1 cellular context compared by ENCODE assay signal in the genomic region with DNA sequence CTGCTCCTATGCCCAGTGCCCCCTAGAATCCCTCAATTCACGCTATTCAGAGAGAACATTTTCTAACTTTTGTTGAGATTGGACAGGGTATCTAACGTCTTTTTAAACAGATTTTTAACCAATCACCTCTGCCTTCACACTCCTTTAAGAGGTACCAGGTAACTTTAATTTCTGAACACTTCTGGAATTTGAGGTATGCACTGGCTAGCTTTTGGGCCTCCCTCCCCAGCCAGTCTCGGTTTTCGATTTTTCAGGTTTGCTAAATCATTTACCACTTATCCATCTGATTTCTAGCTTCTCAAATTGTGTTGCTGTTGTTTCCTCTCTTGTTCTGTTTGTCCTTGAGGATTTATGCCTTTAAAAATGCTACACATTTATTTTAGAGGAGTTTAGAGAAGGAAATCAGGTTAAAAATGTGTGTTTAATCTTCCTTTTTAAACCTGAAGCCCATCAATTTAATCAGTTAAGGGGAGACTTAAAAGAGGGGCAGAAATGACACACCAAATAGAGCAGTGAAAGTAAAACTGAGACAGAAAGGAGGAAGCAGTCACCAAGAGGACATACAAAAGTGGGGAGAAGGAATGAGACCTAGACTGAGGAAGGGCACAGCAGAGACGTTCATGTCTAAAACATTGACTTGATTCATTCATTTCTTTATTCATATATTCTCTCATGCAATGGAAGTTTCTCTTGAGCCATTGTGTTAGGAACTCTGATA.
TF ChIP-seq lines count a peak whose summit lies in the region.

No MANE protein-coding gene starts in this region.

TF ChIP-seq in WTC11, 78 proteins besides CTCF, POLR2A, EP300 and RAD21 (continued from another document):
- TF ChIP-seq, protein P1, sequence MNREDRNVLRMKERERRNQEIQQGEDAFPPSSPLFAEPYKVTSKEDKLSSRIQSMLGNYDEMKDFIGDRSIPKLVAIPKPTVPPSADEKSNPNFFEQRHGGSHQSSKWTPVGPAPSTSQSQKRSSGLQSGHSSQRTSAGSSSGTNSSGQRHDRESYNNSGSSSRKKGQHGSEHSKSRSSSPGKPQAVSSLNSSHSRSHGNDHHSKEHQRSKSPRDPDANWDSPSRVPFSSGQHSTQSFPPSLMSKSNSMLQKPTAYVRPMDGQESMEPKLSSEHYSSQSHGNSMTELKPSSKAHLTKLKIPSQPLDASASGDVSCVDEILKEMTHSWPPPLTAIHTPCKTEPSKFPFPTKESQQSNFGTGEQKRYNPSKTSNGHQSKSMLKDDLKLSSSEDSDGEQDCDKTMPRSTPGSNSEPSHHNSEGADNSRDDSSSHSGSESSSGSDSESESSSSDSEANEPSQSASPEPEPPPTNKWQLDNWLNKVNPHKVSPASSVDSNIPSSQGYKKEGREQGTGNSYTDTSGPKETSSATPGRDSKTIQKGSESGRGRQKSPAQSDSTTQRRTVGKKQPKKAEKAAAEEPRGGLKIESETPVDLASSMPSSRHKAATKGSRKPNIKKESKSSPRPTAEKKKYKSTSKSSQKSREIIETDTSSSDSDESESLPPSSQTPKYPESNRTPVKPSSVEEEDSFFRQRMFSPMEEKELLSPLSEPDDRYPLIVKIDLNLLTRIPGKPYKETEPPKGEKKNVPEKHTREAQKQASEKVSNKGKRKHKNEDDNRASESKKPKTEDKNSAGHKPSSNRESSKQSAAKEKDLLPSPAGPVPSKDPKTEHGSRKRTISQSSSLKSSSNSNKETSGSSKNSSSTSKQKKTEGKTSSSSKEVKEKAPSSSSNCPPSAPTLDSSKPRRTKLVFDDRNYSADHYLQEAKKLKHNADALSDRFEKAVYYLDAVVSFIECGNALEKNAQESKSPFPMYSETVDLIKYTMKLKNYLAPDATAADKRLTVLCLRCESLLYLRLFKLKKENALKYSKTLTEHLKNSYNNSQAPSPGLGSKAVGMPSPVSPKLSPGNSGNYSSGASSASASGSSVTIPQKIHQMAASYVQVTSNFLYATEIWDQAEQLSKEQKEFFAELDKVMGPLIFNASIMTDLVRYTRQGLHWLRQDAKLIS (CRISPR knock-in tag; IDR thresholded peaks at IDR 0.05; ENCODE audit: borderline replicate concordance): no peak
- TF ChIP-seq GRHL2 (CRISPR knock-in tag; IDR thresholded peaks at IDR 0.05; ENCODE audit: insufficient replicate concordance, severe bottlenecking) (no peak), ESRRA (CRISPR knock-in tag; IDR thresholded peaks at IDR 0.05; ENCODE audit: borderline replicate concordance) (no peak), JAZF1 (CRISPR knock-in tag; IDR thresholded peaks at IDR 0.05) (no peak), IRF2 (CRISPR knock-in tag; IDR thresholded peaks at IDR 0.05; ENCODE audit: borderline replicate concordance, low read depth) (no peak), RELA (CRISPR knock-in tag; IDR thresholded peaks at IDR 0.05; ENCODE audit: borderline replicate concordance) (no peak), NFYB (CRISPR knock-in tag; conservative IDR thresholded peaks at IDR 0.05; ENCODE audit: low read depth) (no peak)
- TF ChIP-seq, protein P2, sequence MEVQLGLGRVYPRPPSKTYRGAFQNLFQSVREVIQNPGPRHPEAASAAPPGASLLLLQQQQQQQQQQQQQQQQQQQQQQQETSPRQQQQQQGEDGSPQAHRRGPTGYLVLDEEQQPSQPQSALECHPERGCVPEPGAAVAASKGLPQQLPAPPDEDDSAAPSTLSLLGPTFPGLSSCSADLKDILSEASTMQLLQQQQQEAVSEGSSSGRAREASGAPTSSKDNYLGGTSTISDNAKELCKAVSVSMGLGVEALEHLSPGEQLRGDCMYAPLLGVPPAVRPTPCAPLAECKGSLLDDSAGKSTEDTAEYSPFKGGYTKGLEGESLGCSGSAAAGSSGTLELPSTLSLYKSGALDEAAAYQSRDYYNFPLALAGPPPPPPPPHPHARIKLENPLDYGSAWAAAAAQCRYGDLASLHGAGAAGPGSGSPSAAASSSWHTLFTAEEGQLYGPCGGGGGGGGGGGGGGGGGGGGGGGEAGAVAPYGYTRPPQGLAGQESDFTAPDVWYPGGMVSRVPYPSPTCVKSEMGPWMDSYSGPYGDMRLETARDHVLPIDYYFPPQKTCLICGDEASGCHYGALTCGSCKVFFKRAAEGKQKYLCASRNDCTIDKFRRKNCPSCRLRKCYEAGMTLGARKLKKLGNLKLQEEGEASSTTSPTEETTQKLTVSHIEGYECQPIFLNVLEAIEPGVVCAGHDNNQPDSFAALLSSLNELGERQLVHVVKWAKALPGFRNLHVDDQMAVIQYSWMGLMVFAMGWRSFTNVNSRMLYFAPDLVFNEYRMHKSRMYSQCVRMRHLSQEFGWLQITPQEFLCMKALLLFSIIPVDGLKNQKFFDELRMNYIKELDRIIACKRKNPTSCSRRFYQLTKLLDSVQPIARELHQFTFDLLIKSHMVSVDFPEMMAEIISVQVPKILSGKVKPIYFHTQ (CRISPR knock-in tag; IDR thresholded peaks at IDR 0.05): no peak
- TF ChIP-seq, protein P3, sequence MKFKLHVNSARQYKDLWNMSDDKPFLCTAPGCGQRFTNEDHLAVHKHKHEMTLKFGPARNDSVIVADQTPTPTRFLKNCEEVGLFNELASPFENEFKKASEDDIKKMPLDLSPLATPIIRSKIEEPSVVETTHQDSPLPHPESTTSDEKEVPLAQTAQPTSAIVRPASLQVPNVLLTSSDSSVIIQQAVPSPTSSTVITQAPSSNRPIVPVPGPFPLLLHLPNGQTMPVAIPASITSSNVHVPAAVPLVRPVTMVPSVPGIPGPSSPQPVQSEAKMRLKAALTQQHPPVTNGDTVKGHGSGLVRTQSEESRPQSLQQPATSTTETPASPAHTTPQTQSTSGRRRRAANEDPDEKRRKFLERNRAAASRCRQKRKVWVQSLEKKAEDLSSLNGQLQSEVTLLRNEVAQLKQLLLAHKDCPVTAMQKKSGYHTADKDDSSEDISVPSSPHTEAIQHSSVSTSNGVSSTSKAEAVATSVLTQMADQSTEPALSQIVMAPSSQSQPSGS (CRISPR knock-in tag; IDR thresholded peaks at IDR 0.05; ENCODE audit: borderline replicate concordance, low read depth): no peak
- TF ChIP-seq, protein P4, sequence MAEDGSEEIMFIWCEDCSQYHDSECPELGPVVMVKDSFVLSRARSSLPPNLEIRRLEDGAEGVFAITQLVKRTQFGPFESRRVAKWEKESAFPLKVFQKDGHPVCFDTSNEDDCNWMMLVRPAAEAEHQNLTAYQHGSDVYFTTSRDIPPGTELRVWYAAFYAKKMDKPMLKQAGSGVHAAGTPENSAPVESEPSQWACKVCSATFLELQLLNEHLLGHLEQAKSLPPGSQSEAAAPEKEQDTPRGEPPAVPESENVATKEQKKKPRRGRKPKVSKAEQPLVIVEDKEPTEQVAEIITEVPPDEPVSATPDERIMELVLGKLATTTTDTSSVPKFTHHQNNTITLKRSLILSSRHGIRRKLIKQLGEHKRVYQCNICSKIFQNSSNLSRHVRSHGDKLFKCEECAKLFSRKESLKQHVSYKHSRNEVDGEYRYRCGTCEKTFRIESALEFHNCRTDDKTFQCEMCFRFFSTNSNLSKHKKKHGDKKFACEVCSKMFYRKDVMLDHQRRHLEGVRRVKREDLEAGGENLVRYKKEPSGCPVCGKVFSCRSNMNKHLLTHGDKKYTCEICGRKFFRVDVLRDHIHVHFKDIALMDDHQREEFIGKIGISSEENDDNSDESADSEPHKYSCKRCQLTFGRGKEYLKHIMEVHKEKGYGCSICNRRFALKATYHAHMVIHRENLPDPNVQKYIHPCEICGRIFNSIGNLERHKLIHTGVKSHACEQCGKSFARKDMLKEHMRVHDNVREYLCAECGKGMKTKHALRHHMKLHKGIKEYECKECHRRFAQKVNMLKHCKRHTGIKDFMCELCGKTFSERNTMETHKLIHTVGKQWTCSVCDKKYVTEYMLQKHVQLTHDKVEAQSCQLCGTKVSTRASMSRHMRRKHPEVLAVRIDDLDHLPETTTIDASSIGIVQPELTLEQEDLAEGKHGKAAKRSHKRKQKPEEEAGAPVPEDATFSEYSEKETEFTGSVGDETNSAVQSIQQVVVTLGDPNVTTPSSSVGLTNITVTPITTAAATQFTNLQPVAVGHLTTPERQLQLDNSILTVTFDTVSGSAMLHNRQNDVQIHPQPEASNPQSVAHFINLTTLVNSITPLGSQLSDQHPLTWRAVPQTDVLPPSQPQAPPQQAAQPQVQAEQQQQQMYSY (CRISPR knock-in tag; IDR thresholded peaks at IDR 0.05): no peak
TF ChIP-seq in WTC11: peak in this region for 0.
